19 cellular contexts compared by ENCODE assay signal in genomic region chr16:49588729-49589384, GRCh38.
DNase-seq lines count a peak whose midpoint lies in the region; ATAC-seq and TF ChIP-seq lines count a peak whose summit lies in the region.
"Had no signal": no experiment of that assay in that cellular context is flagged by ENCODE, and none has a peak within 500 bp of the region (broad histone marks: within the 10 kb centered on the region; RNA-seq: fewer than 3 reads in every experiment).

No MANE protein-coding gene starts in this region.

- dilution Hi-C loops in mammary epithelial cell (cut with HindIII; ENCODE audit: low sequenced_read_pairs): no loop called here

- H3K9me3 ChIP-seq in mammary epithelial cell (replicated peaks; ENCODE audit: insufficient read depth, low read length) (peaks cover 18% of the 10 kb centered on the region), SK-N-SH (no peaks in the 10 kb centered on the region)
- H3K9me3 ChIP-seq: A549, body of pancreas, Peyer's patch had no signal

- intact Hi-C loops in MCF 10A (cut with micrococcal nuclease): no loop called here
- intact Hi-C loops in mammary epithelial cell (cut with micrococcal nuclease): no loop called here

- POLR2A ChIA-PET in MCF 10A (lab: Yijun Ruan, JAX) (no interaction called here), SK-N-SH (lab: Yijun Ruan, JAX) (no interaction called here)

- in situ Hi-C loops in mammary epithelial cell (cut with MboI; ENCODE audit: low sequenced_read_pairs in 2 of 2): no loop called here

- no peaks in the 10 kb centered on the region for H3K9me3 Mint-ChIP-seq in MCF 10A (ENCODE audit: unreplicated experiment)

- H3K4me2 ChIP-seq in mammary epithelial cell (ENCODE audit: insufficient read depth, low read depth, low read length): no peak overlapping the region
- H3K4me2 ChIP-seq in SK-N-SH: no peak overlapping the region
- H3K4me2 ChIP-seq: A549 had no signal

- no peak for TF ChIP-seq RAD21 in SK-N-SH (IDR thresholded peaks at IDR 0.05; ENCODE audit: low read length)

- CTCF ChIA-PET in MCF 10A (lab: Yijun Ruan, JAX): interaction anchor here (0.6 to 2.7 kb wide), 6 partner anchors 9 to 224 kb away, joined by 3 to 18 read pairs (median 4); no protein-coding TSS in a partner anchor
- CTCF ChIA-PET in mammary epithelial cell (lab: Charles Lee; ENCODE audit: low non-redundant PET): no interaction called here
- CTCF ChIA-PET in SK-N-SH (lab: Yijun Ruan, JAX): interaction anchor here (0.8 to 1.6 kb wide), 8 partner anchors 33 to 333 kb away, joined by 3 to 6 read pairs (median 3); no protein-coding TSS in a partner anchor

- H2AFZ ChIP-seq in mammary epithelial cell (ENCODE audit: low read depth, low read length) (no peak overlapping the region), SK-N-SH (ENCODE audit: low read depth) (no peak overlapping the region)

- no peak overlapping the region for H3K9ac ChIP-seq in mammary epithelial cell (ENCODE audit: insufficient read depth, low read length)
- no peak overlapping the region for H3K9ac ChIP-seq in SK-N-SH

- DNase-seq in MCF 10A (ENCODE audit: unreplicated experiment): peak; percentile 17
- DNase-seq in mammary epithelial cell: no peak
- peak; percentile 33 for DNase-seq in ecto neural progenitor cell (ENCODE audit: low spot score)
- peak; percentile 64 for DNase-seq in mesenteric fat pad (ENCODE audit: low spot score)
- DNase-seq in NCI-H1105 treated with DMSO at 0.1 percent for 48 hours (lab: John Stamatoyannopoulos, UW): no peak
- DNase-seq in SK-N-SH: no peak
- DNase-seq: activated CD4-positive, alpha-beta T cell treated with anti-CD3 and anti-CD28 coated beads, Interleukin-2, amount 50 U/mL, for 48 hours; activated effector memory CD4-positive, alpha-beta T cell treated with anti-CD3 and anti-CD28 coated beads, Interleukin-2, amount 50 U/mL, for 16 hours; body of pancreas; GF-D8; NCI-H1417 treated with DMSO at 0.1 percent for 48 hours; NCI-H510A treated with DMSO at 0.1 percent for 48 hours; nucleus accumbens; T-helper 17 cell had no signal

- H3K36me3 Mint-ChIP-seq in MCF 10A (ENCODE audit: insufficient read depth, unreplicated experiment): no peaks in the 10 kb centered on the region

- H3K4me1 Mint-ChIP-seq in MCF 10A (ENCODE audit: insufficient read depth, unreplicated experiment): no peaks in the 10 kb centered on the region

- ATAC-seq in GM21717 (IDR thresholded peaks at IDR 0.05; ENCODE audit: unreplicated experiment): no peak
- ATAC-seq in HG02970 (IDR thresholded peaks at IDR 0.05; ENCODE audit: low FRiP score, unreplicated experiment): no peak
- ATAC-seq: A549, body of pancreas, HCT116, T-helper 17 cell had no signal

- H3K36me3 ChIP-seq in mammary epithelial cell (ENCODE audit: insufficient read depth, low read length): no peaks in the 10 kb centered on the region
- H3K36me3 ChIP-seq in SK-N-SH (replicated peaks in 1 of 2; ENCODE audit: control insufficient read depth in 1 of 2, insufficient read depth in 2 of 2, low read length in 1 of 2): no peaks in the 10 kb centered on the region
- H3K36me3 ChIP-seq: Peyer's patch had no signal

- no peak overlapping the region for H3K27ac Mint-ChIP-seq in MCF 10A (ENCODE audit: low read depth, unreplicated experiment)
- H3K27ac Mint-ChIP-seq: T-helper 17 cell had no signal

- TF ChIP-seq CTCF in MCF 10A (IDR thresholded peaks at IDR 0.05; ENCODE audit: unreplicated experiment) (no peak), mammary epithelial cell (conservative IDR thresholded peaks at IDR 0.05 in 1 of 2, IDR thresholded peaks at IDR 0.05 in 1 of 2; ENCODE audit: extremely low read depth in 1 of 2, insufficient read depth in 1 of 2, low read depth in 1 of 2, low read length in 2 of 2) (no peak), SK-N-SH (IDR thresholded peaks at IDR 0.05) (no peak)

- H3K4me1 ChIP-seq in mammary epithelial cell (ENCODE audit: insufficient read depth, low read length): no peaks in the 10 kb centered on the region
- peaks cover 0 to 36% of the 10 kb centered on the region in 2 experiments; a peak in 1 of 4 replicates for H3K4me1 ChIP-seq in SK-N-SH (ENCODE audit: control insufficient read depth in 1 of 2, insufficient read depth in 2 of 2, low read depth in 1 of 2, low read length in 1 of 2)
- H3K4me1 ChIP-seq: A549, body of pancreas, Peyer's patch had no signal

- H3K4me3 ChIP-seq in mammary epithelial cell (replicated peaks in 1 of 3; ENCODE audit: insufficient read depth in 1 of 3, low read depth in 2 of 3, low read length in 3 of 3) (no peak overlapping the region), SK-N-SH (ENCODE audit: low read depth in 2 of 2, low read length in 1 of 2) (no peak overlapping the region)
- H3K4me3 ChIP-seq: A549, body of pancreas, Peyer's patch had no signal

- H3K27me3 Mint-ChIP-seq in MCF 10A (ENCODE audit: insufficient read depth, unreplicated experiment): peaks cover 64% of the 10 kb centered on the region

- 47% methylated on average over 5 of the region's 5 CpGs for WGBS in mammary epithelial cell (ENCODE audit: low coverage, missing lambda C conversion rate)
- 59% methylated on average over 5 of the region's 5 CpGs for WGBS in SK-N-SH (ENCODE audit: low lambda C conversion rate)

- no peaks in the 10 kb centered on the region for H3F3A ChIP-seq in SK-N-SH (replicated peaks; ENCODE audit: insufficient read depth)

- H3K79me2 ChIP-seq in mammary epithelial cell (ENCODE audit: insufficient read depth, low read length) (no peaks in the 10 kb centered on the region), SK-N-SH (ENCODE audit: insufficient read depth) (no peaks in the 10 kb centered on the region)

- BruUV-seq in MCF 10A (replicated peaks; lab: Mats Ljungman, UMichigan): no TSS peak
- BruUV-seq in mammary epithelial cell (replicated peaks; lab: Mats Ljungman, UMichigan): no TSS peak

- no peak overlapping the region for H3K4me3 Mint-ChIP-seq in MCF 10A (ENCODE audit: unreplicated experiment)
- H3K4me3 Mint-ChIP-seq: T-helper 17 cell had no signal

- H4K20me1 ChIP-seq in mammary epithelial cell (ENCODE audit: insufficient read depth, low read length): no peaks in the 10 kb centered on the region
- H4K20me1 ChIP-seq in SK-N-SH (ENCODE audit: insufficient read depth): no peaks in the 10 kb centered on the region

- no peaks in the 10 kb centered on the region for H3K9me2 ChIP-seq in SK-N-SH

- H3K27me3 ChIP-seq in mammary epithelial cell (ENCODE audit: insufficient read depth, low read length) (no peaks in the 10 kb centered on the region), SK-N-SH (ENCODE audit: insufficient read depth) (no peaks in the 10 kb centered on the region)
- H3K27me3 ChIP-seq: body of pancreas, Peyer's patch had no signal

- no peak for TF ChIP-seq EP300 in SK-N-SH (IDR thresholded peaks at IDR 0.05; ENCODE audit: borderline replicate concordance in 1 of 2, low read depth in 1 of 2, low read length in 1 of 2)

- H3K27ac ChIP-seq in mammary epithelial cell (ENCODE audit: insufficient read depth, low read depth, low read length) (no peak overlapping the region), SK-N-SH (ENCODE audit: low read depth in 2 of 2, low read length in 1 of 2) (no peak overlapping the region; a peak in 1 of 4 replicates)
- H3K27ac ChIP-seq: A549, body of pancreas, Peyer's patch had no signal

TF ChIP-seq in SK-N-SH, 30 proteins besides CTCF, POLR2A, EP300 and RAD21:
- no peak for TF ChIP-seq JUND (IDR thresholded peaks at IDR 0.05)
- no peak for TF ChIP-seq GABPA (IDR thresholded peaks at IDR 0.05; ENCODE audit: low read depth)
- no peak for TF ChIP-seq MEF2A (IDR thresholded peaks at IDR 0.05; ENCODE audit: borderline replicate concordance, low read depth)
- no peak for TF ChIP-seq FOXM1 (IDR thresholded peaks at IDR 0.05; ENCODE audit: low read depth)
- TF ChIP-seq CHD2 (IDR thresholded peaks at IDR 0.05; ENCODE audit: low read length, partially characterized antibody): no peak
- TF ChIP-seq EZH2phosphoT487 (IDR thresholded peaks at IDR 0.05; ENCODE audit: borderline replicate concordance, low read depth): no peak

Comparison
In these comparisons a context has a peak if more than half of its experiments do, and no peak if none do; other contexts are left out.
1. DNase-seq: peak in MCF 10A (single experiment), ecto neural progenitor cell (single experiment) and mesenteric fat pad (single experiment); none in mammary epithelial cell (single experiment), NCI-H1105 treated with DMSO at 0.1 percent for 48 hours (single experiment) and SK-N-SH (single experiment).